ENCODE assay signal across 13 cellular contexts in genomic region chr5:132840896-132841818, GRCh38. TPM values are rescaled to one million over a fixed set of nuclear protein-coding genes. Genes with fewer than 3 reads are reported as not detected.
DNase-seq lines count a peak whose midpoint lies in the region; ATAC-seq and TF ChIP-seq lines count a peak whose summit lies in the region.
"Had no signal": no experiment of that assay in that cellular context is flagged by ENCODE, and none has a peak within 500 bp of the region (broad histone marks: within the 10 kb centered on the region; RNA-seq: fewer than 3 reads in every experiment).

No MANE protein-coding gene starts in this region.

- no peaks in the 10 kb centered on the region for H3K4me1 Mint-ChIP-seq in stimulated activated naive CD8-positive, alpha-beta T cell treated with anti-CD3 and anti-CD28 coated beads, Interleukin-15, amount 100 ng/mL, for 72 hours

- TF ChIP-seq CTCF in breast epithelium (IDR thresholded peaks at IDR 0.05) (no peak), left lung (IDR thresholded peaks at IDR 0.05) (no peak), vagina (IDR thresholded peaks at IDR 0.05) (no peak)

- H3K27ac ChIP-seq in breast epithelium (peak overlapping the region; percentile 78 to 88), left lung (peak overlapping the region; percentile 64 to 79), vagina (peak overlapping the region; percentile 88)
- H3K27ac ChIP-seq: brain microvascular endothelial cell had no signal

- H3K9me3 ChIP-seq in breast epithelium (no peaks in the 10 kb centered on the region), left lung (no peaks in the 10 kb centered on the region), vagina (no peaks in the 10 kb centered on the region)

- no peak overlapping the region for H3K4me3 Mint-ChIP-seq in stimulated activated naive CD8-positive, alpha-beta T cell treated with anti-CD3 and anti-CD28 coated beads, Interleukin-15, amount 100 ng/mL, for 72 hours
- H3K4me3 Mint-ChIP-seq: activated T-cell treated with anti-CD3 and anti-CD28 coated beads, Interleukin-2, amount 50 U/mL, for 24 hours had no signal

- intact Hi-C loops in breast epithelium (cut with DNase I; ENCODE audit: low total_unique reads), result no loop called here
- intact Hi-C loops in left lung (cut with DNase I), result no loop called here
- intact Hi-C loops in vagina (cut with DNase I), result no loop called here

- H3K27me3 Mint-ChIP-seq in stimulated activated naive CD8-positive, alpha-beta T cell treated with anti-CD3 and anti-CD28 coated beads, Interleukin-15, amount 100 ng/mL, for 72 hours, result no peaks in the 10 kb centered on the region
- H3K27me3 Mint-ChIP-seq: activated T-cell treated with anti-CD3 and anti-CD28 coated beads, Interleukin-2, amount 50 U/mL, for 24 hours had no signal

- no peak for DNase-seq in stimulated activated naive CD8-positive, alpha-beta T cell treated with anti-CD3 and anti-CD28 coated beads, Interleukin-15, amount 100 ng/mL, for 72 hours
- no peak for DNase-seq in stimulated activated naive CD8-positive, alpha-beta T cell treated with anti-CD3 and anti-CD28 coated beads, Interleukin-15, Interleukin-2, amounts not matched to agents 100 U/mL and 50 U/mL, for 24 hours
- DNase-seq in breast epithelium (ENCODE audit: low spot score in 2 of 2) (no peak), left lung (no peak), vagina (ENCODE audit: extremely low spot score in 2 of 2) (no peak), NK-92 (lab: John Stamatoyannopoulos, UW; ENCODE audit: unreplicated experiment) (no peak), NCI-H345 (lab: John Stamatoyannopoulos, UW) (no peak)
- DNase-seq: activated T-cell treated with anti-CD3 and anti-CD28 coated beads, Interleukin-2, amount 50 U/mL, for 24 hours; brain microvascular endothelial cell; midbrain; NCI-H187 had no signal

- ATAC-seq in stimulated activated naive CD8-positive, alpha-beta T cell treated with anti-CD3 and anti-CD28 coated beads, Interleukin-15, amount 100 ng/mL, for 72 hours, result peak; percentile 64
- ATAC-seq in stimulated activated naive CD8-positive, alpha-beta T cell treated with anti-CD3 and anti-CD28 coated beads, Interleukin-15, Interleukin-2, amounts not matched to agents 100 U/mL and 50 U/mL, for 24 hours, result no peak
- ATAC-seq in left lung (peak; percentile 70), HG03097 (IDR thresholded peaks at IDR 0.05; ENCODE audit: low FRiP score, unreplicated experiment) (no peak)
- ATAC-seq: sciatic nerve had no signal

- peak overlapping the region; percentile 5 to 55 for H3K27ac Mint-ChIP-seq in stimulated activated naive CD8-positive, alpha-beta T cell treated with anti-CD3 and anti-CD28 coated beads, Interleukin-15, amount 100 ng/mL, for 72 hours
- H3K27ac Mint-ChIP-seq: activated T-cell treated with anti-CD3 and anti-CD28 coated beads, Interleukin-2, amount 50 U/mL, for 24 hours had no signal

- no peaks in the 10 kb centered on the region for H3K36me3 ChIP-seq in breast epithelium
- no peaks in the 10 kb centered on the region for H3K36me3 ChIP-seq in left lung
- H3K36me3 ChIP-seq in vagina, result no peaks in the 10 kb centered on the region
- H3K36me3 ChIP-seq: brain microvascular endothelial cell had no signal

- no peaks in the 10 kb centered on the region for H3K9me3 Mint-ChIP-seq in stimulated activated naive CD8-positive, alpha-beta T cell treated with anti-CD3 and anti-CD28 coated beads, Interleukin-15, amount 100 ng/mL, for 72 hours
- H3K9me3 Mint-ChIP-seq: activated T-cell treated with anti-CD3 and anti-CD28 coated beads, Interleukin-2, amount 50 U/mL, for 24 hours had no signal

- H3K4me1 ChIP-seq in breast epithelium, result no peaks in the 10 kb centered on the region
- peaks cover 10 to 30% of the 10 kb centered on the region in 2 donors for H3K4me1 ChIP-seq in left lung
- H3K4me1 ChIP-seq in vagina, result peaks cover 27% of the 10 kb centered on the region

- H3K27me3 ChIP-seq in breast epithelium (no peaks in the 10 kb centered on the region), left lung (no peaks in the 10 kb centered on the region), vagina (no peaks in the 10 kb centered on the region)
- H3K27me3 ChIP-seq: brain microvascular endothelial cell had no signal

- no peak overlapping the region for H3K4me3 ChIP-seq in breast epithelium
- no peak overlapping the region for H3K4me3 ChIP-seq in left lung
- H3K4me3 ChIP-seq in vagina, result no peak overlapping the region

- TF ChIP-seq POLR2A in breast epithelium (IDR thresholded peaks at IDR 0.05) (no peak), vagina (IDR thresholded peaks at IDR 0.05) (no peak)

RNA-seq across cellular contexts. Expression of gene SHROOM1, which starts 10.7 kb away (rescaled TPM):
- total RNA-seq in breast epithelium (10 to 100 TPM in 1 of 3 donors, 1 to 10 TPM in 2; 2.4 to 12.6 (median 9.5) TPM), left lung (10 to 100 TPM; 15.8 to 20.6 TPM), vagina (17.7 TPM)

RNA-seq across cellular contexts. Expression of gene GDF9, which starts 25.1 kb away (rescaled TPM):
- total RNA-seq in breast epithelium (under 1 TPM; 0.33 to 0.64 (median 0.44) TPM), left lung (under 1 TPM; 0.26 to 0.39 TPM), vagina (not detected)

RNA-seq across cellular contexts. Expression of gene UQCRQ, which starts 25.3 kb away (rescaled TPM):
- total RNA-seq in breast epithelium (100 to 1,000 TPM; 106 to 184 (median 150) TPM), left lung (100 to 1,000 TPM; 386 to 507 TPM), vagina (189 TPM)

RNA-seq across cellular contexts. Expression of gene SOWAHA, which starts 28.1 kb away (rescaled TPM):
- total RNA-seq in breast epithelium (1 to 10 TPM in 1 of 3 donors, under 1 TPM in 2; 0.66 to 3.2 (median 0.96) TPM), left lung (under 1 TPM in 1 of 2 donors, not detected in 1; 0.16 TPM), vagina (not detected)

RNA-seq across cellular contexts. Expression of gene LEAP2, which starts 32.3 kb away (rescaled TPM):
- total RNA-seq in breast epithelium (1 to 10 TPM in 2 of 3 donors, under 1 TPM in 1; 0.80 to 4.1 (median 2.9) TPM), left lung (1 to 10 TPM; 1.2 to 1.9 TPM), vagina (4.2 TPM)

Comparison
In these comparisons a context has a peak if more than half of its experiments do, and no peak if none do; other contexts are left out.
1. ATAC-seq: peak in stimulated activated naive CD8-positive, alpha-beta T cell treated with anti-CD3 and anti-CD28 coated beads, Interleukin-15, amount 100 ng/mL, for 72 hours (single experiment) and left lung (single experiment); none in stimulated activated naive CD8-positive, alpha-beta T cell treated with anti-CD3 and anti-CD28 coated beads, Interleukin-15, Interleukin-2, amounts not matched to agents 100 U/mL and 50 U/mL, for 24 hours (single experiment) and HG03097 (single experiment).
2. Peak in every context shown above with its lines, with median percentiles within 50 percentile points of each other: H3K27ac ChIP-seq.